8 cellular contexts compared by ENCODE assay signal in genomic region chr3:119294889-119295769, GRCh38. TPM values are rescaled to one million over a fixed set of nuclear protein-coding genes. Genes with fewer than 3 reads are reported as not detected.
DNase-seq lines count a peak whose midpoint lies in the region; ATAC-seq and TF ChIP-seq lines count a peak whose summit lies in the region.

No MANE protein-coding gene starts in this region.

- peak overlapping the region; percentile 87 for H3K4me3 ChIP-seq in CD4-positive, CD25-positive, alpha-beta regulatory T cell (ENCODE audit: low read depth, low read length)
- H3K4me3 ChIP-seq in WERI-Rb-1 (ENCODE audit: low read depth, low read length) (peak overlapping the region; percentile 66), liver (ENCODE audit: low read depth in 1 of 3, low read length in 3 of 3) (peak overlapping the region; percentile 61 to 70 (median 68))

- H3K27me3 ChIP-seq in CD4-positive, CD25-positive, alpha-beta regulatory T cell (ENCODE audit: control insufficient read depth, insufficient read depth, low read length), result no peaks in the 10 kb centered on the region
- H3K27me3 ChIP-seq in WERI-Rb-1 (ENCODE audit: insufficient read depth, low read depth, severe bottlenecking) (no peaks in the 10 kb centered on the region), liver (ENCODE audit: control insufficient read depth in 4 of 4, insufficient read depth in 4 of 4, low read length in 3 of 4) (no peaks in the 10 kb centered on the region)

- no peak for TF ChIP-seq CTCF in WERI-Rb-1 (IDR thresholded peaks at IDR 0.05; ENCODE audit: low read depth, low read length)
- no peak for TF ChIP-seq CTCF in liver (IDR thresholded peaks at IDR 0.05; ENCODE audit: low read depth, low read length, missing input control)

- H3K4me3 Mint-ChIP-seq in CD4-positive, CD25-positive, alpha-beta regulatory T cell, result peak overlapping the region; percentile 95 to 99 (median 97)

- ATAC-seq in CD4-positive, CD25-positive, alpha-beta regulatory T cell (ENCODE audit: low read depth in 2 of 2), result peak; percentile 63 to 67
- peak; percentile 38 for ATAC-seq in GM19452 (IDR thresholded peaks at IDR 0.05; ENCODE audit: unreplicated experiment)
- peak; percentile 29 for ATAC-seq in HG03520 (IDR thresholded peaks at IDR 0.05; ENCODE audit: unreplicated experiment)

- H3K27me3 Mint-ChIP-seq in CD4-positive, CD25-positive, alpha-beta regulatory T cell, result no peaks in the 10 kb centered on the region

- DNase-seq in CD4-positive, CD25-positive, alpha-beta regulatory T cell, result peak; percentile 37 to 82 (median 67)
- DNase-seq in WERI-Rb-1 (no peak), caudate nucleus (lab: John Stamatoyannopoulos, UW) (peak in 8 of 61 donors; percentile 20 to 57 (median 34)), SK-N-DZ (ENCODE audit: low spot score) (no peak)
- peak; percentile 18 to 55 (median 48) for DNase-seq in stimulated activated CD4-positive, alpha-beta T cell treated with anti-CD3 and anti-CD28 coated beads, TNF-alpha, amount 100 ng/mL, for 4 hours (ENCODE audit: low read depth in 3 of 3)

- H3K9ac ChIP-seq in liver (ENCODE audit: low read depth in 1 of 2, low read length in 2 of 2), result peak overlapping the region in 1 of 2 donors; percentile 43

- peaks cover 0 to 1% (median 0%) of the 10 kb centered on the region in 7 donors for H3K9me3 Mint-ChIP-seq in CD4-positive, CD25-positive, alpha-beta regulatory T cell

- TF ChIP-seq RAD21 in liver (IDR thresholded peaks at IDR 0.05), result no peak

- H3K9me3 ChIP-seq in CD4-positive, CD25-positive, alpha-beta regulatory T cell (ENCODE audit: control insufficient read depth in 2 of 2, low read length in 2 of 2), result no peaks in the 10 kb centered on the region
- no peaks in the 10 kb centered on the region for H3K9me3 ChIP-seq in WERI-Rb-1 (ENCODE audit: severe bottlenecking)
- H3K9me3 ChIP-seq in liver (ENCODE audit: control insufficient read depth in 4 of 4, low read length in 3 of 4), result no peaks in the 10 kb centered on the region

- WGBS in liver, result 21% methylated on average over 24 of the region's 24 CpGs

- H3K27ac ChIP-seq in CD4-positive, CD25-positive, alpha-beta regulatory T cell (ENCODE audit: insufficient read depth, low read length, poor library complexity, severe bottlenecking), result peak overlapping the region; percentile 97
- H3K27ac ChIP-seq in WERI-Rb-1, result no peak overlapping the region
- H3K27ac ChIP-seq in caudate nucleus (ENCODE audit: low read depth, low read length), result peak overlapping the region; percentile 84
- H3K27ac ChIP-seq in liver (ENCODE audit: low read depth in 1 of 2, low read length in 2 of 2), result peak overlapping the region; percentile 55 to 79

- peaks cover 3% of the 10 kb centered on the region for H3K36me3 Mint-ChIP-seq in CD4-positive, CD25-positive, alpha-beta regulatory T cell

- H3K4me1 Mint-ChIP-seq in CD4-positive, CD25-positive, alpha-beta regulatory T cell, result peaks cover 31 to 65% (median 46%) of the 10 kb centered on the region in 4 donors

- H3K27ac Mint-ChIP-seq in CD4-positive, CD25-positive, alpha-beta regulatory T cell, result peak overlapping the region; percentile 96 to 98 (median 98)

- H3K4me1 ChIP-seq in CD4-positive, CD25-positive, alpha-beta regulatory T cell (ENCODE audit: control insufficient read depth, insufficient read depth, low read length, poor library complexity, severe bottlenecking), result peaks cover 44% of the 10 kb centered on the region
- H3K4me1 ChIP-seq in liver (ENCODE audit: control insufficient read depth in 4 of 4, insufficient read depth in 4 of 4, low read length in 3 of 4), result peaks cover 0 to 18% (median 9%) of the 10 kb centered on the region in 4 donors

- H3K36me3 ChIP-seq in CD4-positive, CD25-positive, alpha-beta regulatory T cell (ENCODE audit: control insufficient read depth, insufficient read depth, low read length), result peaks cover 2% of the 10 kb centered on the region
- H3K36me3 ChIP-seq in WERI-Rb-1 (no peaks in the 10 kb centered on the region), liver (ENCODE audit: control insufficient read depth in 4 of 4, insufficient read depth in 3 of 4, low read depth in 1 of 4, low read length in 3 of 4) (no peaks in the 10 kb centered on the region)

TF ChIP-seq in liver, 16 proteins besides CTCF, POLR2A, EP300 and RAD21:
- TF ChIP-seq FOXA2 (IDR thresholded peaks at IDR 0.05), result no peak
- TF ChIP-seq GABPA (IDR thresholded peaks at IDR 0.05 in 1 of 2, conservative IDR thresholded peaks at IDR 0.05 in 1 of 2), result no peak
- TF ChIP-seq, protein P1, sequence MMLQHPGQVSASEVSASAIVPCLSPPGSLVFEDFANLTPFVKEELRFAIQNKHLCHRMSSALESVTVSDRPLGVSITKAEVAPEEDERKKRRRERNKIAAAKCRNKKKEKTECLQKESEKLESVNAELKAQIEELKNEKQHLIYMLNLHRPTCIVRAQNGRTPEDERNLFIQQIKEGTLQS (IDR thresholded peaks at IDR 0.05), result no peak
- TF ChIP-seq NR2F2 (IDR thresholded peaks at IDR 0.05), result no peak
- TF ChIP-seq HNF4G (IDR thresholded peaks at IDR 0.05), result no peak
- TF ChIP-seq YY1 (IDR thresholded peaks at IDR 0.05), result no peak
- TF ChIP-seq, protein P2, sequence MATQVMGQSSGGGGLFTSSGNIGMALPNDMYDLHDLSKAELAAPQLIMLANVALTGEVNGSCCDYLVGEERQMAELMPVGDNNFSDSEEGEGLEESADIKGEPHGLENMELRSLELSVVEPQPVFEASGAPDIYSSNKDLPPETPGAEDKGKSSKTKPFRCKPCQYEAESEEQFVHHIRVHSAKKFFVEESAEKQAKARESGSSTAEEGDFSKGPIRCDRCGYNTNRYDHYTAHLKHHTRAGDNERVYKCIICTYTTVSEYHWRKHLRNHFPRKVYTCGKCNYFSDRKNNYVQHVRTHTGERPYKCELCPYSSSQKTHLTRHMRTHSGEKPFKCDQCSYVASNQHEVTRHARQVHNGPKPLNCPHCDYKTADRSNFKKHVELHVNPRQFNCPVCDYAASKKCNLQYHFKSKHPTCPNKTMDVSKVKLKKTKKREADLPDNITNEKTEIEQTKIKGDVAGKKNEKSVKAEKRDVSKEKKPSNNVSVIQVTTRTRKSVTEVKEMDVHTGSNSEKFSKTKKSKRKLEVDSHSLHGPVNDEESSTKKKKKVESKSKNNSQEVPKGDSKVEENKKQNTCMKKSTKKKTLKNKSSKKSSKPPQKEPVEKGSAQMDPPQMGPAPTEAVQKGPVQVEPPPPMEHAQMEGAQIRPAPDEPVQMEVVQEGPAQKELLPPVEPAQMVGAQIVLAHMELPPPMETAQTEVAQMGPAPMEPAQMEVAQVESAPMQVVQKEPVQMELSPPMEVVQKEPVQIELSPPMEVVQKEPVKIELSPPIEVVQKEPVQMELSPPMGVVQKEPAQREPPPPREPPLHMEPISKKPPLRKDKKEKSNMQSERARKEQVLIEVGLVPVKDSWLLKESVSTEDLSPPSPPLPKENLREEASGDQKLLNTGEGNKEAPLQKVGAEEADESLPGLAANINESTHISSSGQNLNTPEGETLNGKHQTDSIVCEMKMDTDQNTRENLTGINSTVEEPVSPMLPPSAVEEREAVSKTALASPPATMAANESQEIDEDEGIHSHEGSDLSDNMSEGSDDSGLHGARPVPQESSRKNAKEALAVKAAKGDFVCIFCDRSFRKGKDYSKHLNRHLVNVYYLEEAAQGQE (IDR thresholded peaks at IDR 0.05), result no peak
- no peak for TF ChIP-seq JUND (IDR thresholded peaks at IDR 0.05)
- TF ChIP-seq TAF1 (conservative IDR thresholded peaks at IDR 0.05), result no peak
- TF ChIP-seq FOXA1 (IDR thresholded peaks at IDR 0.05), result no peak

RNA-seq across cellular contexts. Expression of gene ARHGAP31, which starts 0.9 kb away (rescaled TPM):
- total RNA-seq in CD4-positive, CD25-positive, alpha-beta regulatory T cell, result 13.6 TPM
- polyA plus RNA-seq in CD4-positive, CD25-positive, alpha-beta regulatory T cell, result 1 to 10 TPM; 2.6 to 5.1 (median 4.1) TPM
- 1 to 10 TPM; 3.6 to 4.6 TPM for total RNA-seq in liver
- 1 to 10 TPM in 1 of 2 donors, under 1 TPM in 1; 0.99 to 1.5 TPM for polyA plus RNA-seq in liver
- polyA plus RNA-seq in SK-N-DZ (2014; cell fraction: cytosol; rRNA removed), result 0.02 TPM in 1 of 2 replicates, not detected in the other
- not detected in 2 replicates for polyA plus RNA-seq in SK-N-DZ (2014; cell fraction: nucleus; rRNA removed)

RNA-seq across cellular contexts. Expression of gene B4GALT4, which starts 54.5 kb away (rescaled TPM):
- total RNA-seq in CD4-positive, CD25-positive, alpha-beta regulatory T cell, result 13.1 TPM
- 1 to 10 TPM; 6.4 to 8.0 (median 7.3) TPM for polyA plus RNA-seq in CD4-positive, CD25-positive, alpha-beta regulatory T cell
- total RNA-seq in liver, result 10 to 100 TPM in 1 of 2 donors, 1 to 10 TPM in 1; 9.3 to 14.6 TPM
- polyA plus RNA-seq in liver, result 10 to 100 TPM; 10.0 to 10.9 TPM
- 14.4 and 20.8 TPM in 2 replicates for polyA plus RNA-seq in SK-N-DZ (2014; cell fraction: cytosol; rRNA removed)
- polyA plus RNA-seq in SK-N-DZ (2014; cell fraction: nucleus; rRNA removed), result 7.8 and 19.4 TPM in 2 replicates

Comparison
In these comparisons a context has a peak if more than half of its experiments do, and no peak if none do; other contexts are left out.
1. DNase-seq: peak in CD4-positive, CD25-positive, alpha-beta regulatory T cell (3 of 3) and stimulated activated CD4-positive, alpha-beta T cell treated with anti-CD3 and anti-CD28 coated beads, TNF-alpha, amount 100 ng/mL, for 4 hours (3 of 3); none in WERI-Rb-1 (single experiment) and SK-N-DZ (single experiment).
2. Peak in every context shown above with its lines, with median percentiles within 50 percentile points of each other: ATAC-seq and H3K4me3 ChIP-seq.